16 cellular contexts compared by ENCODE assay signal in genomic region chr11:120781486-120782120, GRCh38.
DNase-seq lines count a peak whose midpoint lies in the region; ATAC-seq, FAIRE-seq and TF ChIP-seq lines count a peak whose summit lies in the region.
"Had no signal": no experiment of that assay in that cellular context is flagged by ENCODE, and none has a peak within 500 bp of the region (broad histone marks: within the 10 kb centered on the region; RNA-seq: fewer than 3 reads in every experiment).

No MANE protein-coding gene starts in this region.

- H3K9ac ChIP-seq in smooth muscle cell (ENCODE audit: low read depth) (no peak overlapping the region), HepG2 (ENCODE audit: insufficient read depth, low read depth, low read length) (no peak overlapping the region)
- H3K9ac ChIP-seq: BLaER1 had no signal

- H3K4me1 ChIP-seq in right atrium auricular region (no peaks in the 10 kb centered on the region), heart left ventricle (no peaks in the 10 kb centered on the region), thyroid gland (peaks cover 0 to 3% of the 10 kb centered on the region in 2 donors), smooth muscle cell (ENCODE audit: low read depth) (no peaks in the 10 kb centered on the region), HepG2 (ENCODE audit: insufficient read depth, low read length) (no peaks in the 10 kb centered on the region)
- H3K4me1 ChIP-seq: BLaER1 had no signal

- ATAC-seq in heart left ventricle (no peak), left lobe of liver (no peak), HepG2 (no peak)

- H3K9me3 ChIP-seq in right atrium auricular region (no peaks in the 10 kb centered on the region), heart left ventricle (no peaks in the 10 kb centered on the region), thyroid gland (no peaks in the 10 kb centered on the region), smooth muscle cell (replicated peaks; ENCODE audit: low read depth) (no peaks in the 10 kb centered on the region), HepG2 (ENCODE audit: low read length) (no peaks in the 10 kb centered on the region)
- H3K9me3 ChIP-seq: BLaER1, HAP-1 had no signal

- H3K4me2 ChIP-seq in smooth muscle cell (no peak overlapping the region), HepG2 (ENCODE audit: low read depth, low read length) (no peak overlapping the region)
- H3K4me2 ChIP-seq: BLaER1 had no signal

- no peak for TF ChIP-seq RAD21 in HepG2 (CRISPR knock-in tag; IDR thresholded peaks at IDR 0.05)

- FAIRE-seq in HepG2 (lab: Jason Lieb, UNC), result no peak

- TF ChIP-seq POLR2A in heart left ventricle (IDR thresholded peaks at IDR 0.05) (no peak), thyroid gland (IDR thresholded peaks at IDR 0.05) (no peak), HepG2 (IDR thresholded peaks at IDR 0.05; ENCODE audit: insufficient read depth in 1 of 2, low read depth in 2 of 2, low read length in 2 of 2) (no peak)

- H3K4me3 ChIP-seq in right atrium auricular region (no peak overlapping the region), heart left ventricle (no peak overlapping the region), thyroid gland (replicated peaks in 1 of 3) (no peak overlapping the region), smooth muscle cell (no peak overlapping the region), HepG2 (replicated peaks in 1 of 3; ENCODE audit: insufficient read depth in 1 of 3, low read depth in 2 of 3, low read length in 3 of 3) (no peak overlapping the region)
- H3K4me3 ChIP-seq: BLaER1, HAP-1 had no signal

- H3K36me3 ChIP-seq in right atrium auricular region (no peaks in the 10 kb centered on the region), heart left ventricle (no peaks in the 10 kb centered on the region), thyroid gland (no peaks in the 10 kb centered on the region), smooth muscle cell (ENCODE audit: low read depth) (no peaks in the 10 kb centered on the region), HepG2 (replicated peaks in 1 of 2; ENCODE audit: control insufficient read depth in 1 of 2, insufficient read depth in 2 of 2, low read length in 2 of 2) (no peaks in the 10 kb centered on the region)
- H3K36me3 ChIP-seq: BLaER1, HAP-1 had no signal

- in situ Hi-C loops in HepG2 (cut with HindIII; ENCODE audit: extremely low pct_ligation_motif_present, low pct_unique_long_range_greater_than_20kb), result no loop called here

- CTCF ChIA-PET in HepG2 (lab: Yijun Ruan, JAX; ENCODE audit: low intra/inter-chr PET ratio, low total read pairs), result no interaction called here

- H3K27me3 ChIP-seq in right atrium auricular region, result no peaks in the 10 kb centered on the region
- H3K27me3 ChIP-seq in heart left ventricle, result peaks cover 0 to 28% (median 3%) of the 10 kb centered on the region in 9 donors
- H3K27me3 ChIP-seq in thyroid gland, result no peaks in the 10 kb centered on the region
- peaks cover 32% of the 10 kb centered on the region for H3K27me3 ChIP-seq in smooth muscle cell (ENCODE audit: low read depth)
- H3K27me3 ChIP-seq in HepG2 (ENCODE audit: control insufficient read depth in 1 of 2, insufficient read depth in 2 of 2, low read length in 2 of 2), result peaks cover 0 to 17% of the 10 kb centered on the region in 2 experiments; a peak in 2 of 5 replicates
- H3K27me3 ChIP-seq: BLaER1 had no signal

- BruUV-seq in HepG2 (replicated peaks; lab: Mats Ljungman, UMichigan), result no TSS peak

- 81 to 86% (median 83%) methylated on average over 8 of the region's 8 CpGs for WGBS in heart left ventricle, 4 donors
- WGBS in thyroid gland, 2 donors, result 71 to 81% methylated on average over 8 of the region's 8 CpGs
- WGBS in smooth muscle cell (ENCODE audit: low lambda C conversion rate), result 95% methylated on average over 8 of the region's 8 CpGs
- WGBS in HepG2 (ENCODE audit: low lambda C conversion rate), result 43% methylated on average over 8 of the region's 8 CpGs

- H4K20me1 ChIP-seq in smooth muscle cell (ENCODE audit: low read depth) (no peaks in the 10 kb centered on the region), HepG2 (ENCODE audit: insufficient read depth, low read length) (no peaks in the 10 kb centered on the region)
- H4K20me1 ChIP-seq: BLaER1 had no signal

- H3K79me2 ChIP-seq in smooth muscle cell (ENCODE audit: low read depth), result no peaks in the 10 kb centered on the region
- no peaks in the 10 kb centered on the region for H3K79me2 ChIP-seq in HepG2 (ENCODE audit: insufficient read depth, low read length)

- POLR2A ChIA-PET in HepG2 (lab: Yijun Ruan, JAX), result no interaction called here

- TF ChIP-seq CTCF in right atrium auricular region (IDR thresholded peaks at IDR 0.05) (no peak), heart left ventricle (IDR thresholded peaks at IDR 0.05) (no peak), thyroid gland (IDR thresholded peaks at IDR 0.05) (no peak), smooth muscle cell (IDR thresholded peaks at IDR 0.05; ENCODE audit: borderline replicate concordance, insufficient read depth, poor library complexity, severe bottlenecking) (no peak), HepG2 (CRISPR knock-in tag; IDR thresholded peaks at IDR 0.05) (no peak)

- intact Hi-C loops in heart left ventricle (cut with DNase I), result no loop called here
- intact Hi-C loops in thyroid gland (cut with DNase I), result no loop called here
- intact Hi-C loops in HepG2 (cut with micrococcal nuclease; ENCODE audit: unreplicated experiment), result no loop called here

- DNase-seq in right atrium auricular region (ENCODE audit: low spot score) (peak; percentile 46), heart left ventricle (no peak), left lobe of liver (ENCODE audit: low spot score) (peak; percentile 30), thyroid gland (peak; percentile 39 to 59), smooth muscle cell (lab: John Stamatoyannopoulos, UW; ENCODE audit: unreplicated experiment) (no peak), HepG2 (ENCODE audit: low spot score) (no peak)
- no peak for DNase-seq in stimulated activated naive CD4-positive, alpha-beta T cell (lab: John Stamatoyannopoulos, UW)
- DNase-seq: 8988T; CD4-positive, alpha-beta memory T cell; DMS153; DMS79 treated with DMSO at 0.1 percent for 48 hours; GF-D8; IMR-90 had no signal

- H2AFZ ChIP-seq in smooth muscle cell (ENCODE audit: low read depth) (no peak overlapping the region), HepG2 (ENCODE audit: low read length) (no peak overlapping the region)

- TF ChIP-seq EP300 in HepG2 (IDR thresholded peaks at IDR 0.05; ENCODE audit: low read depth in 2 of 2, low read length in 2 of 2) (no peak), HepG2 (CRISPR knock-in tag; IDR thresholded peaks at IDR 0.05; ENCODE audit: borderline replicate concordance) (no peak)

- no peaks in the 10 kb centered on the region for H3F3A ChIP-seq in smooth muscle cell (ENCODE audit: low read depth)

- no peak overlapping the region for H3K27ac ChIP-seq in right atrium auricular region
- H3K27ac ChIP-seq in heart left ventricle, result no peak overlapping the region
- H3K27ac ChIP-seq in thyroid gland, result no peak overlapping the region
- no peak overlapping the region for H3K27ac ChIP-seq in smooth muscle cell (ENCODE audit: low read depth)
- no peak overlapping the region for H3K27ac ChIP-seq in HepG2 (ENCODE audit: extremely low read length, insufficient read depth, low read length)
- H3K27ac ChIP-seq: BLaER1, HL-60 had no signal

TF ChIP-seq in HepG2, 621 proteins besides CTCF, POLR2A, EP300 and RAD21 (continues in another document):
- no peak for TF ChIP-seq TEF (CRISPR knock-in tag; IDR thresholded peaks at IDR 0.05)
- TF ChIP-seq RFX1 (IDR thresholded peaks at IDR 0.05), result no peak
- no peak for TF ChIP-seq PHF5A (CRISPR knock-in tag; IDR thresholded peaks at IDR 0.05; ENCODE audit: low read depth, unreplicated experiment)
- TF ChIP-seq THAP9 (CRISPR knock-in tag; IDR thresholded peaks at IDR 0.05; ENCODE audit: borderline replicate concordance), result no peak
- no peak for TF ChIP-seq THAP8 (CRISPR knock-in tag; IDR thresholded peaks at IDR 0.05; ENCODE audit: borderline replicate concordance)
- TF ChIP-seq ZNF83 (CRISPR knock-in tag; IDR thresholded peaks at IDR 0.05; ENCODE audit: borderline replicate concordance), result no peak
- TF ChIP-seq JUN (CRISPR knock-in tag; IDR thresholded peaks at IDR 0.05), result no peak

Comparison
In these comparisons a context has a peak if more than half of its experiments do, and no peak if none do; other contexts are left out.
1. DNase-seq: peak in right atrium auricular region (single experiment), left lobe of liver (single experiment) and thyroid gland (2 of 2); none in heart left ventricle (0 of 5), smooth muscle cell (single experiment), HepG2 (single experiment) and stimulated activated naive CD4-positive, alpha-beta T cell (0 of 6).